ENCODE assay signal across 20 cellular contexts in genomic region chr4:52566136-52567031, GRCh38.
"Had no signal": no experiment of that assay in that cellular context is flagged by ENCODE, and none has a peak within 500 bp of the region (broad histone marks: within the 10 kb centered on the region; RNA-seq: fewer than 3 reads in every experiment).

No MANE protein-coding gene starts in this region.

- FAIRE-seq: keratinocyte, urothelium cell line had no signal

- H3K9ac ChIP-seq: parathyroid adenoma had no signal

- H3K9me3 ChIP-seq: breast epithelium, left ventricle myocardium inferior, neutrophil, tibial artery had no signal

- H3K4me2 ChIP-seq: hepatocyte had no signal

- H3K4me1 ChIP-seq: breast epithelium, parathyroid adenoma, tibial artery had no signal

- H2AFZ ChIP-seq: hepatocyte, parathyroid adenoma had no signal

- ATAC-seq: activated T-cell treated with anti-CD3 and anti-CD28 coated beads, Interleukin-2, amount 50 U/mL, for 72 hours; natural killer cell; stimulated activated effector memory CD8-positive, alpha-beta T cell treated with anti-CD3 and anti-CD28 coated beads, Interleukin-12 subunit alpha, Interleukin-12 subunit beta, amount 100 ng/mL, for 72 hours had no signal

- DNase-seq: activated B cell treated with CpG ODN at 0.5 μM for 24 hours; activated CD4-positive, alpha-beta T cell treated with anti-CD3 and anti-CD28 coated beads for 48 hours; activated CD8-positive, alpha-beta memory T cell treated with anti-CD3 and anti-CD28 coated beads, Interleukin-2, amount 50 U/mL, for 48 hours; activated gamma-delta T cell; activated T-cell treated with anti-CD3 and anti-CD28 coated beads, Interleukin-2, amount 50 U/mL, for 72 hours; anterior cingulate cortex; cerebellar nuclear complex; effector CD8-positive, alpha-beta T cell; left ventricle myocardium inferior; natural killer cell; stimulated activated CD4-positive, alpha-beta T cell treated with anti-CD3 and anti-CD28 coated beads, Interleukin-12 subunit alpha, Interleukin-12 subunit beta, amount 100 ng/mL, for 4 hours; stimulated activated CD4-positive, alpha-beta T cell treated with anti-CD3 and anti-CD28 coated beads, Interleukin-2, amount 100 ng/mL, for 24 hours; tibial artery had no signal

- H3K27me3 ChIP-seq: breast epithelium, hepatocyte, neutrophil, tibial artery had no signal

- H3K4me3 ChIP-seq: breast epithelium, hepatocyte, left ventricle myocardium inferior, tibial artery had no signal

- H3K79me2 ChIP-seq: hepatocyte, parathyroid adenoma had no signal

- H3K36me3 ChIP-seq: breast epithelium, left ventricle myocardium inferior, neutrophil, tibial artery had no signal

- H3K27ac ChIP-seq: breast epithelium, hepatocyte, left ventricle myocardium inferior, neutrophil, parathyroid adenoma, tibial artery had no signal
